In the genomic region with DNA sequence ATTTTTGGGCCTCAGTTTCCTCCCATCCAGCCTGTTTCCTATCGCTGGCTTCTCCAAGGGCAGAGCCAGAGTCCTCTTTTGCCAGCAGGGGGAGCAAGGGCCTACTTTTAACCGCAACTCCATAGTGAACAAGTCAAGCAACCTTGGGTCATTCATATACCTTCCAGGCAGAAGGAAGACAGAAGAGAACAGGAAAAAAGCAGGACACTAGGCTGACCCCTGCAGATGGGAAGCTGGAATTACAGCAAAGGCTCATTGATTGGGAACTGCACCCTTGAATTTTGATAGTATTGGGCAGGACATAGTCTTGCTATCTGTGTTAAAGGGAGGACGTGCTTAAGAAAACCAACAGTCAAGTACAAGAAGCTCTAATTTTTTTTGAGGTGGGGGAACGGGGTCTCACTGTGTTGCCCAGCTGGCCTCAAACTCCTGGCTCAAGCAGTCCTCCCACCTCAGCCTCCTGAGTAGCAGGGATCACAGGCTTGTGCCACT, we compare ENCODE assay signal across 8 cellular contexts. TPM values are rescaled to one million over a fixed set of nuclear protein-coding genes. Genes with fewer than 3 reads are reported as not detected.
DNase-seq lines count a peak whose midpoint lies in the region; ATAC-seq and TF ChIP-seq lines count a peak whose summit lies in the region.

No MANE protein-coding gene starts in this region.

- ATAC-seq in HG03469 (IDR thresholded peaks at IDR 0.05; ENCODE audit: unreplicated experiment), result no peak

- no peaks in the 10 kb centered on the region for H3K27me3 Mint-ChIP-seq in CD14-positive monocyte (ENCODE audit: low read depth in 3 of 3)
- H3K27me3 Mint-ChIP-seq in activated CD4-positive, alpha-beta memory T cell treated with anti-CD3 and anti-CD28 coated beads for 36 hours, result no peaks in the 10 kb centered on the region
- no peaks in the 10 kb centered on the region for H3K27me3 Mint-ChIP-seq in endodermal cell (ENCODE audit: insufficient read depth)

- peaks cover 44% of the 10 kb centered on the region for H3K36me3 ChIP-seq in endodermal cell (ENCODE audit: control insufficient read depth, insufficient read depth, low read length)
- H3K36me3 ChIP-seq in stomach, result peaks cover 19 to 74% (median 64%) of the 10 kb centered on the region in 4 donors

- H3K4me1 ChIP-seq in endodermal cell (ENCODE audit: control insufficient read depth, insufficient read depth, low read length) (no peaks in the 10 kb centered on the region), stomach (peaks cover 16 to 98% (median 54%) of the 10 kb centered on the region in 4 donors)

- no peak overlapping the region for H3K4me3 Mint-ChIP-seq in CD14-positive monocyte
- H3K4me3 Mint-ChIP-seq in activated CD4-positive, alpha-beta memory T cell treated with anti-CD3 and anti-CD28 coated beads for 36 hours, result no peak overlapping the region
- H3K4me3 Mint-ChIP-seq in endodermal cell, result no peak overlapping the region

- intact Hi-C loops in CD14-positive monocyte (cut with micrococcal nuclease) (loop anchor here (2.0 to 10.0 kb wide), 6 partner anchors 76 to 181 kb away; no protein-coding TSS in a partner anchor), stomach (cut with DNase I; ENCODE audit: low total_unique reads) (no loop called here)
- intact Hi-C loops in activated CD4-positive, alpha-beta memory T cell treated with anti-CD3 and anti-CD28 coated beads for 36 hours (cut with micrococcal nuclease), result loop anchor here (1.0 to 2.0 kb wide), 2 partner anchors 74 to 181 kb away; no protein-coding TSS in a partner anchor

- POLR2A ChIA-PET in activated CD4-positive, alpha-beta memory T cell treated with anti-CD3 and anti-CD28 coated beads for 36 hours (lab: Charles Lee), result interaction anchor here (1.0 to 1.2 kb wide), 2 partner anchors 30 to 161 kb away, joined by 3 read pairs; no protein-coding TSS in a partner anchor

- H3K9me3 ChIP-seq in endodermal cell (ENCODE audit: control insufficient read depth, low read length) (no peaks in the 10 kb centered on the region), stomach (no peaks in the 10 kb centered on the region)

- no peaks in the 10 kb centered on the region for H3K27me3 ChIP-seq in endodermal cell (ENCODE audit: control insufficient read depth, insufficient read depth, low read length, poor library complexity, severe bottlenecking)
- H3K27me3 ChIP-seq in stomach, result no peaks in the 10 kb centered on the region

- H3K27ac Mint-ChIP-seq in CD14-positive monocyte (peak overlapping the region in 3 of 7 donors; percentile 36 to 81 (median 42)), endodermal cell (no peak overlapping the region)
- H3K27ac Mint-ChIP-seq in activated CD4-positive, alpha-beta memory T cell treated with anti-CD3 and anti-CD28 coated beads for 36 hours, result no peak overlapping the region

- DNase-seq in CD14-positive monocyte (ENCODE audit: low spot score) (peak; percentile 64), HS-27A (ENCODE audit: low read depth) (peak; percentile 76), NCI-H748 (lab: John Stamatoyannopoulos, UW; ENCODE audit: unreplicated experiment) (peak; percentile 91), endodermal cell (peak; percentile 97), mucosa of gallbladder (ENCODE audit: low spot score) (peak; percentile 84), stomach (peak; percentile 82)
- peak; percentile 64 for DNase-seq in activated CD4-positive, alpha-beta memory T cell treated with anti-CD3 and anti-CD28 coated beads for 36 hours

- H3K9me3 Mint-ChIP-seq in CD14-positive monocyte (no peaks in the 10 kb centered on the region), endodermal cell (no peaks in the 10 kb centered on the region)
- no peaks in the 10 kb centered on the region for H3K9me3 Mint-ChIP-seq in activated CD4-positive, alpha-beta memory T cell treated with anti-CD3 and anti-CD28 coated beads for 36 hours

- 0 to 55% methylated on average over 2 to 4 of the region's 4 CpGs for WGBS in endodermal cell (ENCODE audit: insufficient coverage in 1 of 2, insufficient read length in 1 of 2), 2 experiments
- 40 to 47% (median 44%) methylated on average over 4 of the region's 4 CpGs for WGBS in stomach, 5 donors

- CTCF ChIA-PET in activated CD4-positive, alpha-beta memory T cell treated with anti-CD3 and anti-CD28 coated beads for 36 hours (lab: Charles Lee), result interaction anchor here (0.7 to 10.7 kb wide), 21 partner anchors 12 to 184 kb away, joined by 3 to 139 read pairs (median 5); partner anchors contain the start of gene EXOSC2

- no peak overlapping the region for H3K9ac ChIP-seq in endodermal cell (ENCODE audit: extremely low read depth, low read length, poor library complexity, severe bottlenecking)

- TF ChIP-seq CTCF in CD14-positive monocyte (IDR thresholded peaks at IDR 0.05) (peak; percentile 90), endodermal cell (conservative IDR thresholded peaks at IDR 0.05) (peak; percentile 99), stomach (IDR thresholded peaks at IDR 0.05) (peak in 5 of 7 experiments; percentile 71 to 98 (median 84))

- H3K4me1 Mint-ChIP-seq in CD14-positive monocyte (no peaks in the 10 kb centered on the region), endodermal cell (peaks cover 2% of the 10 kb centered on the region)
- no peaks in the 10 kb centered on the region for H3K4me1 Mint-ChIP-seq in activated CD4-positive, alpha-beta memory T cell treated with anti-CD3 and anti-CD28 coated beads for 36 hours (ENCODE audit: low read depth)

- H3K36me3 Mint-ChIP-seq in CD14-positive monocyte (peaks cover 41 to 51% of the 10 kb centered on the region in 2 donors), endodermal cell (ENCODE audit: low read depth) (peaks cover 49% of the 10 kb centered on the region)
- peaks cover 6% of the 10 kb centered on the region for H3K36me3 Mint-ChIP-seq in activated CD4-positive, alpha-beta memory T cell treated with anti-CD3 and anti-CD28 coated beads for 36 hours

- TF ChIP-seq EP300 in stomach (IDR thresholded peaks at IDR 0.05), result no peak

- no peak for TF ChIP-seq POLR2A in stomach (IDR thresholded peaks at IDR 0.05)

- no peak overlapping the region for H3K4me3 ChIP-seq in endodermal cell (ENCODE audit: low read length)
- H3K4me3 ChIP-seq in stomach, result no peak overlapping the region

- no peak overlapping the region for H3K27ac ChIP-seq in endodermal cell (ENCODE audit: low read depth, low read length)
- H3K27ac ChIP-seq in stomach, result peak overlapping the region in 1 of 5 donors; percentile 52

RNA-seq across cellular contexts. Expression of gene QRFP, which starts 30.1 kb away (rescaled TPM):
- polyA plus RNA-seq in CD14-positive monocyte, result under 1 TPM; 0.18 to 0.21 TPM
- total RNA-seq in activated CD4-positive, alpha-beta memory T cell treated with anti-CD3 and anti-CD28 coated beads for 36 hours, result not detected
- not detected for total RNA-seq in endodermal cell
- not detected for polyA plus RNA-seq in endodermal cell (2013, experiment 1 of 2)
- polyA plus RNA-seq in endodermal cell (2013, experiment 2 of 2), result not detected
- not detected for total RNA-seq in mucosa of gallbladder
- total RNA-seq in stomach, result not detected
- not detected for polyA plus RNA-seq in stomach

RNA-seq across cellular contexts. Expression of gene ABL1, which starts 31.5 kb away (rescaled TPM):
- polyA plus RNA-seq in CD14-positive monocyte (1 to 10 TPM; 4.5 to 8.0 TPM), stomach (10 to 100 TPM; 19.0 to 34.2 (median 31.0) TPM)
- total RNA-seq in activated CD4-positive, alpha-beta memory T cell treated with anti-CD3 and anti-CD28 coated beads for 36 hours, result 10 to 100 TPM; 24.8 to 24.9 TPM
- total RNA-seq in endodermal cell (10 to 100 TPM; 78.8 to 94.1 TPM), mucosa of gallbladder (85.9 TPM), stomach (10 to 100 TPM; 36.2 to 95.9 (median 61.4) TPM)
- polyA plus RNA-seq in endodermal cell (2013, experiment 1 of 2), result 62.3 TPM
- polyA plus RNA-seq in endodermal cell (2013, experiment 2 of 2), result 60.4 TPM
